Comparison of ENCODE assay signal across 1 cellular context in genomic region chr5:177437623-177438022, GRCh38.
A peak's percentile ranks its signal among the peaks of the same experiment; 100 is the strongest.
TF ChIP-seq lines count a peak whose summit lies in the region.

No MANE protein-coding gene starts in this region.

TF ChIP-seq in HEK293, 187 proteins besides CTCF, POLR2A, EP300 and RAD21 (continued from another document):
- TF ChIP-seq ZNF776 (tag by site-specific recombination; IDR thresholded peaks at IDR 0.05; ENCODE audit: borderline replicate concordance) (no peak), ATF2 (tag by site-specific recombination; IDR thresholded peaks at IDR 0.05; ENCODE audit: low read depth) (0 out of 2 replicates have a peak, but pooled peaks have one; percentile 36), ZFP69B (tag by site-specific recombination; IDR thresholded peaks at IDR 0.05) (no peak), SCRT1 (tag by site-specific recombination; IDR thresholded peaks at IDR 0.05; ENCODE audit: borderline replicate concordance) (peak; percentile 93), SCRT2 (tag by site-specific recombination; IDR thresholded peaks at IDR 0.05) (peak; percentile 94)
